Comparison of ENCODE assay signal across 9 cellular contexts in genomic region chr1:59025898-59026426, GRCh38.
DNase-seq lines count a peak whose midpoint lies in the region; ATAC-seq, FAIRE-seq and TF ChIP-seq lines count a peak whose summit lies in the region.
"Had no signal": no experiment of that assay in that cellular context is flagged by ENCODE, and none has a peak within 500 bp of the region (broad histone marks: within the 10 kb centered on the region; RNA-seq: fewer than 3 reads in every experiment).

No MANE protein-coding gene starts in this region.

- peak; percentile 91 for ATAC-seq in GM21423 (IDR thresholded peaks at IDR 0.05; ENCODE audit: unreplicated experiment)
- ATAC-seq in HG03520 (IDR thresholded peaks at IDR 0.05; ENCODE audit: unreplicated experiment), result peak; percentile 92
- peak; percentile 70 for ATAC-seq in left lung

- peak overlapping the region in 1 of 2 donors; percentile 58 for H3K27ac ChIP-seq in left lung
- H3K27ac ChIP-seq in left ventricle myocardium inferior (replicated peaks), result no peak overlapping the region
- H3K27ac ChIP-seq: HL-60 had no signal

- H3K4me3 ChIP-seq in left lung, result no peak overlapping the region
- no peak overlapping the region for H3K4me3 ChIP-seq in left ventricle myocardium inferior

- peak; percentile 92 for FAIRE-seq in GM12891 (lab: Jason Lieb, UNC)

- H3K27me3 ChIP-seq in left lung (no peaks in the 10 kb centered on the region), left ventricle myocardium inferior (ENCODE audit: low read depth) (no peaks in the 10 kb centered on the region)

- H3K9me3 ChIP-seq in left lung (no peaks in the 10 kb centered on the region), left ventricle myocardium inferior (replicated peaks) (no peaks in the 10 kb centered on the region)

- intact Hi-C loops in left lung (cut with DNase I) (no loop called here), left ventricle myocardium inferior (cut with micrococcal nuclease) (no loop called here)

- H3K36me3 ChIP-seq in left lung (no peaks in the 10 kb centered on the region), left ventricle myocardium inferior (no peaks in the 10 kb centered on the region)

- no peaks in the 10 kb centered on the region for H3K4me1 ChIP-seq in left lung
- peaks cover 3% of the 10 kb centered on the region for H3K4me1 ChIP-seq in left ventricle myocardium inferior

- no peak for DNase-seq in GM12891 (ENCODE audit: insufficient read length, low spot score)
- DNase-seq in left lung, result no peak
- DNase-seq in NCI-H1092 treated with DMSO at 0.1 percent for 48 hours (lab: John Stamatoyannopoulos, UW), result no peak
- no peak for DNase-seq in cerebellar nuclear complex (lab: John Stamatoyannopoulos, UW)
- no peak for DNase-seq in DMS 273 (lab: John Stamatoyannopoulos, UW; ENCODE audit: unreplicated experiment)
- DNase-seq in left ventricle myocardium inferior, result no peak

- no peak for TF ChIP-seq POLR2A in GM12891 (IDR thresholded peaks at IDR 0.05; ENCODE audit: low read depth, low read length)

- TF ChIP-seq CTCF in left lung (IDR thresholded peaks at IDR 0.05), result no peak
- TF ChIP-seq CTCF in left ventricle myocardium inferior (IDR thresholded peaks at IDR 0.05; ENCODE audit: borderline replicate concordance), result no peak

TF ChIP-seq in GM12891, 5 proteins besides CTCF, POLR2A, EP300 and RAD21:
- TF ChIP-seq POU2F2 (IDR thresholded peaks at IDR 0.05; ENCODE audit: low read depth, low read length), result no peak
- TF ChIP-seq POLR2AphosphoS5 (IDR thresholded peaks at IDR 0.05; ENCODE audit: low read depth, low read length), result no peak
- peak; percentile 93 for TF ChIP-seq PAX5 (IDR thresholded peaks at IDR 0.05; ENCODE audit: insufficient read depth, low read length, severe bottlenecking)
TF ChIP-seq in GM12891: peak in this region for 1.
